Comparison of ENCODE assay signal across 34 cellular contexts in the genomic region with DNA sequence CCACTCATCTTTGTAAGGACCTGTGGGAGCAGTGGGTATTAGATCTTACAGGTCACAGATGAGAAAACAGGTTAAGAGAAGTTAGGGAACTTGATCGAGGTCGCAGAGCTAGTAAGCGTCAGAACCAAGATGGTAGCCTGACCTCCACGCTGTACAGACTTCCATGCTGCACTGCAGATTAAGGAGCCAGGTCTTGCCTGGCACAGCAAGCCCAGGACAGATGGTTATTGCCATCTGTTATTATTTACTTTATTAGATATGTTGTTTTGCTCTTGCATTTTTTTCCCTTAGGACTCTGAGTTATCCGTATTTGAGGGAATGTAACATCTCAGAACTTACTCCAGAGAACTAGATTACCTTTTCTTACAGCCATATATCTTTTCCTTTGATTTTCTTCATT.
"Had no signal": no experiment of that assay in that cellular context is flagged by ENCODE, and none has a peak within 500 bp of the region (broad histone marks: within the 10 kb centered on the region; RNA-seq: fewer than 3 reads in every experiment).

No MANE protein-coding gene starts in this region.

- H3K27ac ChIP-seq: adrenal gland, body of pancreas, breast epithelium, KMS-11, Peyer's patch, VCaP had no signal

- H3K27me3 ChIP-seq: adrenal gland, body of pancreas, breast epithelium, Peyer's patch had no signal

- H3K36me3 ChIP-seq: adrenal gland, breast epithelium, Peyer's patch had no signal

- H3K4me1 Mint-ChIP-seq: activated B cell treated with CpG ODN at 0.5 μM for 24 hours had no signal

- H3K4me3 ChIP-seq: adrenal gland, body of pancreas, breast epithelium, Peyer's patch had no signal

- H3K4me3 Mint-ChIP-seq: activated B cell treated with CpG ODN at 0.5 μM for 24 hours; activated CD4-positive, alpha-beta memory T cell treated with anti-CD3 and anti-CD28 coated beads for 36 hours; activated naive CD4-positive, alpha-beta T cell treated with anti-CD3 and anti-CD28 coated beads for 36 hours; activated T-cell treated with anti-CD3 and anti-CD28 coated beads, Interleukin-2, amount 50 U/mL, for 4 hours; activated T-helper 1 cell treated with anti-CD3 and anti-CD28 coated beads, Interleukin-12 subunit alpha, Interleukin-12 subunit beta, Interleukin-2, Interleukin-4 antibody, amounts not matched to agents 30 ng/mL and 10 ng/mL and 1 ng/mL, durations not matched to agents 14 hours and 24 hours and 36 hours had no signal

- ATAC-seq: activated naive CD4-positive, alpha-beta T cell treated with anti-CD3 and anti-CD28 coated beads, Interleukin-2, amount 50 U/mL, for 72 hours; activated T-cell treated with anti-CD3 and anti-CD28 coated beads, Interleukin-2, amount 50 U/mL, for 4 hours; body of pancreas; PC-3; SK-N-SH treated with all-trans-retinoic acid at 6 μM for 48 hours had no signal

- H3K27me3 Mint-ChIP-seq: activated B cell treated with CpG ODN at 0.5 μM for 24 hours had no signal

- H3K4me1 ChIP-seq: body of pancreas, breast epithelium, Peyer's patch had no signal

- H3K9me3 Mint-ChIP-seq: activated B cell treated with CpG ODN at 0.5 μM for 24 hours; activated CD4-positive, alpha-beta memory T cell treated with anti-CD3 and anti-CD28 coated beads for 36 hours; activated T-cell treated with anti-CD3 and anti-CD28 coated beads, Interleukin-2, amount 50 U/mL, for 4 hours; activated T-helper 1 cell treated with anti-CD3 and anti-CD28 coated beads, Interleukin-12 subunit alpha, Interleukin-12 subunit beta, Interleukin-2, Interleukin-4 antibody, amounts not matched to agents 30 ng/mL and 10 ng/mL and 1 ng/mL, durations not matched to agents 14 hours and 24 hours and 36 hours had no signal

- H3K4me2 ChIP-seq: KMS-11 had no signal

- H3K9me3 ChIP-seq: adrenal gland, body of pancreas, breast epithelium, Peyer's patch had no signal

- H3K27ac Mint-ChIP-seq: activated B cell treated with CpG ODN at 0.5 μM for 24 hours; activated CD4-positive, alpha-beta memory T cell treated with anti-CD3 and anti-CD28 coated beads for 36 hours; activated naive CD4-positive, alpha-beta T cell treated with anti-CD3 and anti-CD28 coated beads for 36 hours; activated naive CD4-positive, alpha-beta T cell treated with anti-CD3 and anti-CD28 coated beads, Interleukin-2, amount 50 U/mL, for 72 hours; activated T-helper 1 cell treated with anti-CD3 and anti-CD28 coated beads, Interleukin-12 subunit alpha, Interleukin-12 subunit beta, Interleukin-2, Interleukin-4 antibody, amounts not matched to agents 30 ng/mL and 10 ng/mL and 1 ng/mL, durations not matched to agents 14 hours and 24 hours and 36 hours had no signal

- DNase-seq: activated B cell treated with CpG ODN at 0.5 μM for 24 hours; activated CD4-positive, alpha-beta memory T cell treated with anti-CD3 and anti-CD28 coated beads for 36 hours; activated CD4-positive, alpha-beta T cell treated with anti-CD3 and anti-CD28 coated beads for 4 hours; activated CD4-positive, alpha-beta T cell treated with anti-CD3 and anti-CD28 coated beads, Interleukin-2, amount 50 U/mL, for 1 hour; activated CD4-positive, CD25-positive, alpha-beta regulatory T cell treated with anti-CD3 and anti-CD28 coated beads, Interleukin-2, amount 50 U/mL, for 72 hours; activated CD8-positive, alpha-beta memory T cell treated with anti-CD3 and anti-CD28 coated beads, Interleukin-2, amount 50 U/mL, for 4 hours; activated gamma-delta T cell treated with Interleukin-2 at 50 U/mL for 16 hours; activated naive CD4-positive, alpha-beta T cell treated with anti-CD3 and anti-CD28 coated beads for 36 hours; activated T-cell treated with anti-CD3 and anti-CD28 coated beads for 4 hours; activated T-cell treated with anti-CD3 and anti-CD28 coated beads, Interleukin-2, amount 50 U/mL, for 4 hours; adrenal gland; body of pancreas; MM.1S; MV-4-11; NCI-H1092 treated with DMSO at 0.1 percent for 48 hours; NCI-H1417 treated with DMSO at 0.1 percent for 48 hours; NCI-H2029; NCI-H2227 treated with DMSO at 0.1 percent for 48 hours; NCI-H524; NCI-H69; NK-92 treated with Interleukin-12 subunit alpha and Interleukin-12 subunit beta, amount 100 ng/mL, for 24 hours; PC-3; Peyer's patch; RPMI8226; SIG-M5; T-helper 1 cell; T-helper 2 cell; T-helper 9 cell had no signal

- H3K9ac ChIP-seq: KMS-11 had no signal

- H3K36me3 Mint-ChIP-seq: activated CD4-positive, alpha-beta memory T cell treated with anti-CD3 and anti-CD28 coated beads for 36 hours; activated naive CD4-positive, alpha-beta T cell treated with anti-CD3 and anti-CD28 coated beads, Interleukin-2, amount 50 U/mL, for 72 hours had no signal
